Comparison of ENCODE assay signal across 25 cellular contexts in the genomic region with DNA sequence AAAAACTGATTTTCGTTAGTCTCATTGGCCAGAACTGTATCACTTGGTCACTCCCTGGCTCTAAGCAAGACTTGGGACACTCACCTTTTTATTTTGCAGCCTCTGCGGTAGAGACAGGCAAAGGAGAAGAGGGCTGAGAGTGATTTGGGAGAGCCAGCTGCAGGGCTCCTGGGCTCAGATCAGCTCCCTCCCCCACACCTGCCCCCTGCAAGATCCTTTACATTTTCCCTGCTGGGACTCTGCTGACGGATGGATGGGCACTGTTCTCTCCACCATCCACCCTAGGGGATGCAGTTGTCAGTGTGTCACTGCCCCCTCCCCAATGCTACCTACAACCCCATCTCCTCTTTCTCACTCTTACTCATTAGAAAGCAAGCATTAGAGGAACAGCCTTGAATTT.
"Had no signal": no experiment of that assay in that cellular context is flagged by ENCODE, and none has a peak within 500 bp of the region (broad histone marks: within the 10 kb centered on the region; RNA-seq: fewer than 3 reads in every experiment).

No MANE protein-coding gene starts in this region.

- H3K9me3 ChIP-seq: ascending aorta, breast epithelium, colonic mucosa had no signal

- DNase-seq: activated CD4-positive, alpha-beta memory T cell treated with anti-CD3 and anti-CD28 coated beads, Interleukin-2, amount 10 ng/mL, durations not matched to agents 7 days and 5 days; activated CD4-positive, alpha-beta T cell treated with anti-CD3 and anti-CD28 coated beads for 1 hour; activated CD4-positive, alpha-beta T cell treated with anti-CD3 and anti-CD28 coated beads for 4 hours; activated CD4-positive, alpha-beta T cell treated with anti-CD3 and anti-CD28 coated beads, Interleukin-2, amount 10 ng/mL, durations not matched to agents 7 days and 5 days; activated CD4-positive, alpha-beta T cell treated with anti-CD3 and anti-CD28 coated beads, Interleukin-2, amount 50 U/mL, for 4 hours; activated CD8-positive, alpha-beta memory T cell treated with anti-CD3 and anti-CD28 coated beads, Interleukin-2, amount 50 U/mL, for 48 hours; activated gamma-delta T cell; activated naive CD4-positive, alpha-beta T cell; activated naive CD4-positive, alpha-beta T cell treated with anti-CD3 and anti-CD28 coated beads, Interleukin-2, amount 10 ng/mL, durations not matched to agents 7 days and 5 days; activated naive CD8-positive, alpha-beta T cell treated with anti-CD3 and anti-CD28 coated beads, Interleukin-2, amount 10 ng/mL, durations not matched to agents 7 days and 5 days; activated T-cell treated with anti-CD3 and anti-CD28 coated beads for 4 hours; activated T-cell treated with anti-CD3 and anti-CD28 coated beads, Interleukin-2, amount 50 U/mL, for 24 hours; activated T-cell treated with anti-CD3 and anti-CD28 coated beads, Interleukin-2, amount 50 U/mL, for 72 hours; central memory CD4-positive, alpha-beta T cell; cerebellar nuclear complex; colonic mucosa; effector CD8-positive, alpha-beta T cell; head of caudate nucleus; T-helper 17 cell; T1000 had no signal

- H3K36me3 ChIP-seq: ascending aorta, breast epithelium, cardiac muscle cell, colonic mucosa had no signal

- ATAC-seq: activated naive CD4-positive, alpha-beta T cell treated with anti-CD3 and anti-CD28 coated beads, Interleukin-2, amount 50 U/mL, for 72 hours; activated T-cell treated with anti-CD3 and anti-CD28 coated beads, Interleukin-2, amount 50 U/mL, for 72 hours; T-helper 17 cell had no signal

- H3K4me1 ChIP-seq: ascending aorta, breast epithelium, colonic mucosa had no signal

- H3K4me3 ChIP-seq: ascending aorta, breast epithelium, cardiac muscle cell, colonic mucosa had no signal

- H3K27ac ChIP-seq: ascending aorta, breast epithelium, cardiac muscle cell, colonic mucosa, epithelial cell of prostate had no signal

- H3K27me3 ChIP-seq: ascending aorta, breast epithelium, cardiac muscle cell, colonic mucosa had no signal
